ENCODE assay signal across 31 cellular contexts in the genomic region with DNA sequence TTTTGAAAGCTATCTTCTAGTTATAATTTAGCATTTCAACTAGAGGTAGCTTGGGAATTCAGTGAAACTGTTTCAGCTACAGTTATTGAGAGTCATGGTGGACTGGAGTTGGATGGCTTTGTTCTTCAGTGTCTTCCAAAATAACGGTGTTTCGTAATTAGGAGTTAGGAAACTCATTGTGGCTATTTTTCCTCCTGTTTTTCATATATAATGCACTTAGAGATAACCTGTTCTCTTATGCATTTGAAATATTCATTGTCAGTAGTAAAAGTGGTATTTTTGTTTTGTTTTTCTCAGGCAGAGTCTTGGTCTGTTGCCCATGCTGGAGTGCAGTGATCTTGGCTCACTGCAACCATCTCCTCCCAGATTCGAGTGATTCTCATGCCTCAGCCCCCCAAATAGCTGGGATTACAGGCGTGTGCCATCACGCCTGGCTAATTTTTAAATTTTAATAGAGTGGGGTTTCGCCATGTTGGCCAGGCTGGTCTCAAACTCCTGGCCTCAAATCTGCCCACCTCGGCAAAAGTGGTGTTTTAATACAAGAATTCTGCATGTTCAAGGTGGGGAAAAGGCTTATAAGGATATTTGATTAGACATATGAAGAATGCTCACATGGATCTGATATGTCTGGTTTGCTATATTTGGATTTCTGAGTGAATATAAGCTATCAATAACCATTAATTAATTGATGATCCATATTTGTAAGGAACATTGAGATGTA. TPM values are rescaled to one million over a fixed set of nuclear protein-coding genes. Genes with fewer than 3 reads are reported as not detected.
A peak's percentile ranks its signal among the peaks of the same experiment; 100 is the strongest.
DNase-seq lines count a peak whose midpoint lies in the region; ATAC-seq, FAIRE-seq and TF ChIP-seq lines count a peak whose summit lies in the region.
"Had no signal": no experiment of that assay in that cellular context is flagged by ENCODE, and none has a peak within 500 bp of the region (broad histone marks: within the 10 kb centered on the region; RNA-seq: fewer than 3 reads in every experiment).

No MANE protein-coding gene starts in this region.

- peak overlapping the region; percentile 60 for H3K4me2 ChIP-seq in HepG2 (ENCODE audit: low read depth, low read length)

- no peak for FAIRE-seq in HepG2 (lab: Jason Lieb, UNC)
- FAIRE-seq: A204.1, GM12891 had no signal

- POLR2A ChIA-PET in HepG2 (lab: Yijun Ruan, JAX), result interaction anchor here (1.0 to 2.9 kb wide), 8 partner anchors 10 to 462 kb away, joined by 3 to 46 read pairs (median 4); partner anchors contain the start of genes APIP and PDHX

- no peak for TF ChIP-seq EP300 in HepG2 (IDR thresholded peaks at IDR 0.05; ENCODE audit: low read depth in 2 of 2, low read length in 2 of 2)
- no peak for TF ChIP-seq EP300 in HepG2 (CRISPR knock-in tag; IDR thresholded peaks at IDR 0.05; ENCODE audit: borderline replicate concordance)
- no peak for TF ChIP-seq EP300 in suprapubic skin (IDR thresholded peaks at IDR 0.05)

- 89% methylated on average over 7 of the region's 7 CpGs for WGBS in HepG2 (ENCODE audit: low lambda C conversion rate)
- 73% methylated on average over 7 of the region's 7 CpGs for WGBS in right lobe of liver (ENCODE audit: insufficient coverage, low coverage, low lambda C conversion rate, missing lambda C conversion rate)
- 80% methylated on average over 7 of the region's 7 CpGs for WGBS in suprapubic skin

- no TSS peak for BruUV-seq in HepG2 (replicated peaks; lab: Mats Ljungman, UMichigan)

- H4K20me1 ChIP-seq in HepG2 (ENCODE audit: insufficient read depth, low read length), result 0 out of 2 replicates have a peak, but pooled peaks cover 7% of the 10 kb centered on the region

- peaks cover 87% of the 10 kb centered on the region for H3K79me2 ChIP-seq in HepG2 (ENCODE audit: insufficient read depth, low read length)

- TF ChIP-seq CTCF in HepG2 (CRISPR knock-in tag; IDR thresholded peaks at IDR 0.05) (no peak), right lobe of liver (IDR thresholded peaks at IDR 0.05) (no peak), chondrocyte (IDR thresholded peaks at IDR 0.05) (no peak), dorsolateral prefrontal cortex (IDR thresholded peaks at IDR 0.05 in 54 of 56, conservative IDR thresholded peaks at IDR 0.05 in 2 of 56; ENCODE audit: low read depth in 1 of 56, partially characterized antibody in 56 of 56) (no peak), BE2C (IDR thresholded peaks at IDR 0.05; ENCODE audit: low read depth, low read length) (no peak), suprapubic skin (IDR thresholded peaks at IDR 0.05) (no peak)

- peak overlapping the region; percentile 32 for H3K27ac Mint-ChIP-seq in chondrocyte (ENCODE audit: unreplicated experiment)
- H3K27ac Mint-ChIP-seq: activated T-helper 1 cell treated with anti-CD3 and anti-CD28 coated beads, Interleukin-12 subunit alpha, Interleukin-12 subunit beta, Interleukin-2, Interleukin-4 antibody, amounts not matched to agents 30 ng/mL and 10 ng/mL and 1 ng/mL, durations not matched to agents 14 hours and 24 hours and 36 hours; T-helper 2 cell treated with Interferon-gamma antibody and Interleukin-4, amounts not matched to agents 5 μg/mL and 100 μg/mL, for 36 hours had no signal

- ATAC-seq in HepG2 (no peak), right lobe of liver (no peak)
- ATAC-seq: activated CD8-positive, alpha-beta T cell treated with anti-CD3 and anti-CD28 coated beads for 36 hours; foreskin keratinocyte; sciatic nerve had no signal

- H3K9me3 ChIP-seq in HepG2 (ENCODE audit: low read length), result no peaks in the 10 kb centered on the region
- no peaks in the 10 kb centered on the region for H3K9me3 ChIP-seq in right lobe of liver
- no peaks in the 10 kb centered on the region for H3K9me3 ChIP-seq in BE2C
- H3K9me3 ChIP-seq in suprapubic skin, result no peaks in the 10 kb centered on the region
- H3K9me3 ChIP-seq: prostate gland, upper lobe of right lung had no signal

- H3K4me1 Mint-ChIP-seq in chondrocyte (ENCODE audit: low read depth), result peaks cover 54% of the 10 kb centered on the region

- DNase-seq in HepG2 (ENCODE audit: low spot score), result no peak
- no peak for DNase-seq in right lobe of liver
- DNase-seq in chondrocyte (ENCODE audit: low spot score), result no peak
- DNase-seq in iris pigment epithelial cell (ENCODE audit: low read depth), result peak; percentile 16
- no peak for DNase-seq in dorsolateral prefrontal cortex
- no peak for DNase-seq in BE2C
- no peak for DNase-seq in A172 (ENCODE audit: low spot score)
- no peak for DNase-seq in suprapubic skin (ENCODE audit: low spot score in 2 of 2)
- DNase-seq: activated CD8-positive, alpha-beta memory T cell treated with anti-CD3 and anti-CD28 coated beads, Interleukin-2, amount 50 U/mL, for 48 hours; activated CD8-positive, alpha-beta T cell treated with anti-CD3 and anti-CD28 coated beads for 36 hours; activated naive CD4-positive, alpha-beta T cell treated with anti-CD3 and anti-CD28 coated beads, Interleukin-2, amount 50 U/mL, for 16 hours; AML-193; CD8-positive, alpha-beta memory T cell; effector CD4-positive, alpha-beta T cell; foreskin keratinocyte; head of caudate nucleus; naive thymus-derived CD8-positive, alpha-beta T cell; NCI-H1436; NCI-H2081; NCI-H2227 treated with DMSO at 0.1 percent for 48 hours; SIG-M5; stimulated activated CD4-positive, alpha-beta T cell treated with anti-CD3 and anti-CD28 coated beads, Interleukin-4, amount 100 ng/mL, for 4 hours; upper lobe of right lung had no signal

- CTCF ChIA-PET in HepG2 (lab: Yijun Ruan, JAX; ENCODE audit: low intra/inter-chr PET ratio, low total read pairs), result no interaction called here

- H3K27ac ChIP-seq in HepG2 (ENCODE audit: extremely low read length, insufficient read depth, low read length) (peak overlapping the region; percentile 80), right lobe of liver (no peak overlapping the region), dorsolateral prefrontal cortex (no peak overlapping the region), suprapubic skin (no peak overlapping the region)
- H3K27ac ChIP-seq: epithelial cell of prostate, foreskin keratinocyte, prostate gland, upper lobe of right lung had no signal

- peak overlapping the region; percentile 49; the same call in 1 of the 2 replicates for H3K9ac ChIP-seq in HepG2 (ENCODE audit: insufficient read depth, low read depth, low read length)

- peaks cover 5% of the 10 kb centered on the region for H3K36me3 Mint-ChIP-seq in chondrocyte (ENCODE audit: low read depth)

- intact Hi-C loops in HepG2 (cut with micrococcal nuclease; ENCODE audit: unreplicated experiment) (no loop called here), right lobe of liver (cut with DNase I) (loop anchor here in 1 of 2 donors (10.0 kb wide), 1 partner anchor 316 kb away; no protein-coding TSS in a partner anchor), dorsolateral prefrontal cortex (cut with DNase I) (loop anchor here (5.0 to 10.0 kb wide), 4 partner anchors 308 to 558 kb away; no protein-coding TSS in a partner anchor)

- no peak overlapping the region for H3K4me3 Mint-ChIP-seq in chondrocyte (ENCODE audit: unreplicated experiment)
- H3K4me3 Mint-ChIP-seq: activated CD8-positive, alpha-beta T cell treated with anti-CD3 and anti-CD28 coated beads for 36 hours; activated T-helper 1 cell treated with anti-CD3 and anti-CD28 coated beads, Interleukin-12 subunit alpha, Interleukin-12 subunit beta, Interleukin-2, Interleukin-4 antibody, amounts not matched to agents 30 ng/mL and 10 ng/mL and 1 ng/mL, durations not matched to agents 14 hours and 24 hours and 36 hours; CD8-positive, alpha-beta memory T cell; naive thymus-derived CD8-positive, alpha-beta T cell; T-helper 2 cell treated with Interferon-gamma antibody and Interleukin-4, amounts not matched to agents 5 μg/mL and 100 μg/mL, for 36 hours had no signal

- H3K27me3 ChIP-seq in HepG2 (ENCODE audit: control insufficient read depth in 1 of 2, insufficient read depth in 2 of 2, low read length in 2 of 2) (no peaks in the 10 kb centered on the region), right lobe of liver (no peaks in the 10 kb centered on the region), dorsolateral prefrontal cortex (no peaks in the 10 kb centered on the region), BE2C (no peaks in the 10 kb centered on the region), suprapubic skin (no peaks in the 10 kb centered on the region)
- H3K27me3 ChIP-seq: foreskin keratinocyte, upper lobe of right lung had no signal

- peaks cover 0 to 20% of the 10 kb centered on the region in 2 experiments; a peak in 4 of 5 replicates for H3K36me3 ChIP-seq in HepG2 (replicated peaks in 1 of 2; ENCODE audit: control insufficient read depth in 1 of 2, insufficient read depth in 2 of 2, low read length in 2 of 2)
- H3K36me3 ChIP-seq in right lobe of liver, result peaks cover 0 to 9% (median 0%) of the 10 kb centered on the region in 4 donors
- H3K36me3 ChIP-seq in BE2C, result no peaks in the 10 kb centered on the region
- peaks cover 15% of the 10 kb centered on the region for H3K36me3 ChIP-seq in suprapubic skin
- H3K36me3 ChIP-seq: prostate gland had no signal

- H3K4me3 ChIP-seq in HepG2 (replicated peaks in 1 of 3; ENCODE audit: insufficient read depth in 1 of 3, low read depth in 2 of 3, low read length in 3 of 3) (peak overlapping the region in 1 of 3 experiments; percentile 5; a peak in 1 of 6 replicates), right lobe of liver (no peak overlapping the region), dorsolateral prefrontal cortex (no peak overlapping the region), BE2C (ENCODE audit: low read depth, low read length) (no peak overlapping the region), suprapubic skin (no peak overlapping the region)
- H3K4me3 ChIP-seq: lung, prostate gland, upper lobe of right lung had no signal

- TF ChIP-seq RAD21 in HepG2 (CRISPR knock-in tag; IDR thresholded peaks at IDR 0.05), result no peak

- H3K4me1 ChIP-seq in HepG2 (ENCODE audit: insufficient read depth, low read length) (peaks cover 74% of the 10 kb centered on the region), right lobe of liver (peaks cover 0 to 50% (median 6%) of the 10 kb centered on the region in 4 donors), BE2C (peaks cover 3% of the 10 kb centered on the region; the same call in 1 of the 2 replicates), suprapubic skin (peaks cover 18% of the 10 kb centered on the region)
- H3K4me1 ChIP-seq: prostate gland had no signal

- H2AFZ ChIP-seq in HepG2 (ENCODE audit: low read length), result no peak overlapping the region

- no peaks in the 10 kb centered on the region for H3K9me3 Mint-ChIP-seq in chondrocyte (ENCODE audit: low read depth)
- H3K9me3 Mint-ChIP-seq: activated CD8-positive, alpha-beta T cell treated with anti-CD3 and anti-CD28 coated beads for 36 hours; activated T-helper 1 cell treated with anti-CD3 and anti-CD28 coated beads, Interleukin-12 subunit alpha, Interleukin-12 subunit beta, Interleukin-2, Interleukin-4 antibody, amounts not matched to agents 30 ng/mL and 10 ng/mL and 1 ng/mL, durations not matched to agents 14 hours and 24 hours and 36 hours; CD8-positive, alpha-beta memory T cell; naive thymus-derived CD8-positive, alpha-beta T cell; T-helper 2 cell treated with Interferon-gamma antibody and Interleukin-4, amounts not matched to agents 5 μg/mL and 100 μg/mL, for 36 hours had no signal

- no peaks in the 10 kb centered on the region for H3K27me3 Mint-ChIP-seq in chondrocyte (ENCODE audit: low read depth)
- H3K27me3 Mint-ChIP-seq: activated CD8-positive, alpha-beta T cell treated with anti-CD3 and anti-CD28 coated beads for 36 hours; CD8-positive, alpha-beta memory T cell; naive thymus-derived CD8-positive, alpha-beta T cell had no signal

- in situ Hi-C loops in HepG2 (cut with HindIII; ENCODE audit: extremely low pct_ligation_motif_present, low pct_unique_long_range_greater_than_20kb), result loop anchor here (5.0 to 10.0 kb wide), 2 partner anchors 308 to 456 kb away; no protein-coding TSS in a partner anchor

- TF ChIP-seq POLR2A in HepG2 (IDR thresholded peaks at IDR 0.05; ENCODE audit: insufficient read depth in 1 of 2, low read depth in 2 of 2, low read length in 2 of 2), result no peak
- TF ChIP-seq POLR2A in right lobe of liver (IDR thresholded peaks at IDR 0.05), result no peak
- no peak for TF ChIP-seq POLR2A in suprapubic skin (IDR thresholded peaks at IDR 0.05)

RNA-seq across cellular contexts. Expression of gene PDHX, which starts 12.7 kb away (rescaled TPM):
- total RNA-seq in HepG2 (2016; rRNA removed; fragmentation: Illumina TruSeq; extraction: Trizol) (73.8 and 106 TPM in 2 replicates), right lobe of liver (10 to 100 TPM; 21.3 to 31.3 (median 28.8) TPM), chondrocyte (28.5 to 39.7 TPM (median 38.8 TPM) in 3 replicates), dorsolateral prefrontal cortex (100 to 1,000 TPM in 1 of 120 experiments, 10 to 100 TPM in 119; 36.8 to 111 (median 73.7) TPM), suprapubic skin (10 to 100 TPM; 19.7 to 37.7 (median 23.8) TPM)
- 41.6 and 44.1 TPM in 2 replicates for total RNA-seq in HepG2 (2016; cell fraction: cytosol; rRNA removed; fragmentation: Illumina TruSeq; extraction: Trizol; ENCODE audit: low read depth)
- total RNA-seq in HepG2 (2016; cell fraction: insoluble cytoplasmic fraction; rRNA removed; fragmentation: Illumina TruSeq; extraction: Trizol), result 72.5 and 104 TPM in 2 replicates
- total RNA-seq in HepG2 (2016; cell fraction: membrane; rRNA removed; fragmentation: Illumina TruSeq; extraction: Trizol), result 37.7 and 42.3 TPM in 2 replicates
- total RNA-seq in HepG2 (2016; cell fraction: nucleus; rRNA removed; fragmentation: Illumina TruSeq; extraction: Trizol), result 43.0 and 44.2 TPM in 2 replicates
- 32.9 and 41.0 TPM in 2 replicates for polyA plus RNA-seq in HepG2 (2011; rRNA removed)
- polyA plus RNA-seq in HepG2 (2011; cell fraction: cytosol; rRNA removed), result 24.4 and 27.6 TPM in 2 replicates
- 15.3 and 16.3 TPM in 2 replicates for polyA plus RNA-seq in HepG2 (2011; cell fraction: nucleus; rRNA removed)
- polyA plus RNA-seq in HepG2 (2012), result 35.7 and 57.8 TPM in 2 replicates
- 6.3 and 6.7 TPM in 2 replicates for polyA plus RNA-seq in HepG2 (2016; cell fraction: cytosol; fragmentation: Illumina TruSeq; extraction: Trizol; ENCODE audit: low read depth)
- polyA plus RNA-seq in HepG2 (2016; cell fraction: insoluble cytoplasmic fraction; fragmentation: Illumina TruSeq; extraction: Trizol; ENCODE audit: low read depth), result 95.4 and 97.5 TPM in 2 replicates
- 14.4 and 16.3 TPM in 2 replicates for polyA plus RNA-seq in HepG2 (2016; cell fraction: membrane; fragmentation: Illumina TruSeq; extraction: Trizol; ENCODE audit: low read depth)
- polyA plus RNA-seq in HepG2 (2016; cell fraction: nucleus; fragmentation: Illumina TruSeq; extraction: Trizol; ENCODE audit: insufficient read depth, low read depth), result 43.7 and 45.9 TPM in 2 replicates
- 30.6 and 40.4 TPM in 2 replicates for polyA minus RNA-seq in HepG2 (2011; rRNA and poly(A)+ RNA removed; ENCODE audit: low replicate concordance)
- 38.4 and 43.3 TPM in 2 replicates for polyA minus RNA-seq in HepG2 (2011; cell fraction: cytosol; rRNA and poly(A)+ RNA removed)
- polyA minus RNA-seq in HepG2 (2011; cell fraction: nucleus; rRNA and poly(A)+ RNA removed), result 67.5 and 80.9 TPM in 2 replicates
- polyA plus RNA-seq in BE2C (2012; ENCODE audit: insufficient read depth, insufficient read length, low read depth), result 20.6 TPM
- total RNA-seq in A172 (2014; rRNA removed; shearing (Covaris generic)), result 50.3 and 59.7 TPM in 2 replicates

RNA-seq across cellular contexts. Expression of gene APIP, which starts 12.9 kb away (rescaled TPM):
- total RNA-seq in HepG2 (2016; rRNA removed; fragmentation: Illumina TruSeq; extraction: Trizol), result 31.0 and 41.8 TPM in 2 replicates
- 9.9 and 10.1 TPM in 2 replicates for total RNA-seq in HepG2 (2016; cell fraction: cytosol; rRNA removed; fragmentation: Illumina TruSeq; extraction: Trizol; ENCODE audit: low read depth)
- total RNA-seq in HepG2 (2016; cell fraction: insoluble cytoplasmic fraction; rRNA removed; fragmentation: Illumina TruSeq; extraction: Trizol), result 31.4 and 48.5 TPM in 2 replicates
- total RNA-seq in HepG2 (2016; cell fraction: membrane; rRNA removed; fragmentation: Illumina TruSeq; extraction: Trizol), result 14.2 and 15.9 TPM in 2 replicates
- total RNA-seq in HepG2 (2016; cell fraction: nucleus; rRNA removed; fragmentation: Illumina TruSeq; extraction: Trizol), result 15.4 and 16.1 TPM in 2 replicates
- 10.9 and 16.9 TPM in 2 replicates for polyA plus RNA-seq in HepG2 (2011; rRNA removed)
- 10.8 and 10.9 TPM in 2 replicates for polyA plus RNA-seq in HepG2 (2011; cell fraction: cytosol; rRNA removed)
- polyA plus RNA-seq in HepG2 (2011; cell fraction: nucleus; rRNA removed), result 2.8 and 5.2 TPM in 2 replicates
- 17.8 and 20.5 TPM in 2 replicates for polyA plus RNA-seq in HepG2 (2012)
- 7.2 and 8.5 TPM in 2 replicates for polyA plus RNA-seq in HepG2 (2016; cell fraction: cytosol; fragmentation: Illumina TruSeq; extraction: Trizol; ENCODE audit: low read depth)
- 65.8 and 75.5 TPM in 2 replicates for polyA plus RNA-seq in HepG2 (2016; cell fraction: insoluble cytoplasmic fraction; fragmentation: Illumina TruSeq; extraction: Trizol; ENCODE audit: low read depth)
- 14.5 and 15.3 TPM in 2 replicates for polyA plus RNA-seq in HepG2 (2016; cell fraction: membrane; fragmentation: Illumina TruSeq; extraction: Trizol; ENCODE audit: low read depth)
- 26.8 and 31.3 TPM in 2 replicates for polyA plus RNA-seq in HepG2 (2016; cell fraction: nucleus; fragmentation: Illumina TruSeq; extraction: Trizol; ENCODE audit: insufficient read depth, low read depth)
- 3.3 and 3.6 TPM in 2 replicates for polyA minus RNA-seq in HepG2 (2011; rRNA and poly(A)+ RNA removed; ENCODE audit: low replicate concordance)
- polyA minus RNA-seq in HepG2 (2011; cell fraction: cytosol; rRNA and poly(A)+ RNA removed), result 5.6 and 6.0 TPM in 2 replicates
- polyA minus RNA-seq in HepG2 (2011; cell fraction: nucleus; rRNA and poly(A)+ RNA removed), result 3.0 and 5.3 TPM in 2 replicates
- total RNA-seq in right lobe of liver, result 10 to 100 TPM in 5 of 6 experiments, 1 to 10 TPM in 1; 9.4 to 19.7 (median 14.5) TPM
- 13.3 to 16.8 TPM (median 13.3 TPM) in 3 replicates for total RNA-seq in chondrocyte
- 10 to 100 TPM; 11.1 to 52.7 (median 26.0) TPM for total RNA-seq in dorsolateral prefrontal cortex
- 15.6 TPM for polyA plus RNA-seq in BE2C (2012; ENCODE audit: insufficient read depth, insufficient read length, low read depth)
- 70.5 and 91.1 TPM in 2 replicates for total RNA-seq in A172 (2014; rRNA removed; shearing (Covaris generic))
- total RNA-seq in suprapubic skin, result 10 to 100 TPM; 12.3 to 21.5 (median 19.4) TPM
